In genomic region chr9:1429328-1429727, GRCh38 we compare ENCODE assay signal across 11 cellular contexts.
DNase-seq lines count a peak whose midpoint lies in the region; ATAC-seq and TF ChIP-seq lines count a peak whose summit lies in the region.
"Had no signal": no experiment of that assay in that cellular context is flagged by ENCODE, and none has a peak within 500 bp of the region (broad histone marks: within the 10 kb centered on the region; RNA-seq: fewer than 3 reads in every experiment).

No MANE protein-coding gene starts in this region.

- no peak for TF ChIP-seq CTCF in activated CD8-positive, alpha-beta T cell treated with anti-CD3 and anti-CD28 coated beads for 36 hours (IDR thresholded peaks at IDR 0.05)
- peak; percentile 7 for TF ChIP-seq CTCF in fibroblast of the aortic adventitia (IDR thresholded peaks at IDR 0.05; ENCODE audit: insufficient read depth, low read length)

- H3K9me3 Mint-ChIP-seq in activated CD8-positive, alpha-beta T cell treated with anti-CD3 and anti-CD28 coated beads for 36 hours: no peaks in the 10 kb centered on the region
- H3K9me3 Mint-ChIP-seq in activated CD8-positive, alpha-beta T cell treated with anti-CD3 and anti-CD28 coated beads, Interleukin-2, amount 10 ng/mL, durations not matched to agents 7 days and 5 days (ENCODE audit: insufficient read depth): no peaks in the 10 kb centered on the region
- H3K9me3 Mint-ChIP-seq: memory B cell had no signal

- H3K36me3 Mint-ChIP-seq in activated CD8-positive, alpha-beta T cell treated with anti-CD3 and anti-CD28 coated beads for 36 hours (ENCODE audit: low read depth): no peaks in the 10 kb centered on the region
- no peaks in the 10 kb centered on the region for H3K36me3 Mint-ChIP-seq in activated CD8-positive, alpha-beta T cell treated with anti-CD3 and anti-CD28 coated beads, Interleukin-2, amount 10 ng/mL, durations not matched to agents 7 days and 5 days (ENCODE audit: low read depth)
- H3K36me3 Mint-ChIP-seq: memory B cell had no signal

- POLR2A ChIA-PET in activated CD8-positive, alpha-beta T cell treated with anti-CD3 and anti-CD28 coated beads for 36 hours (lab: Charles Lee): no interaction called here
- POLR2A ChIA-PET in activated CD8-positive, alpha-beta T cell treated with anti-CD3 and anti-CD28 coated beads, Interleukin-2, amount 10 ng/mL, durations not matched to agents 7 days and 5 days (lab: Charles Lee): no interaction called here

- H3K4me3 Mint-ChIP-seq in activated CD8-positive, alpha-beta T cell treated with anti-CD3 and anti-CD28 coated beads for 36 hours: no peak overlapping the region
- no peak overlapping the region for H3K4me3 Mint-ChIP-seq in activated CD8-positive, alpha-beta T cell treated with anti-CD3 and anti-CD28 coated beads, Interleukin-2, amount 10 ng/mL, durations not matched to agents 7 days and 5 days
- H3K4me3 Mint-ChIP-seq: memory B cell had no signal

- H3K4me1 Mint-ChIP-seq in activated CD8-positive, alpha-beta T cell treated with anti-CD3 and anti-CD28 coated beads for 36 hours (ENCODE audit: low read depth): no peaks in the 10 kb centered on the region
- no peaks in the 10 kb centered on the region for H3K4me1 Mint-ChIP-seq in activated CD8-positive, alpha-beta T cell treated with anti-CD3 and anti-CD28 coated beads, Interleukin-2, amount 10 ng/mL, durations not matched to agents 7 days and 5 days (ENCODE audit: low read depth)
- H3K4me1 Mint-ChIP-seq: memory B cell had no signal

- CTCF ChIA-PET in activated CD8-positive, alpha-beta T cell treated with anti-CD3 and anti-CD28 coated beads for 36 hours (lab: Charles Lee): interaction anchor here (0.5 kb wide), 1 partner anchor 292 kb away, joined by 4 read pairs; no protein-coding TSS in a partner anchor
- CTCF ChIA-PET in activated CD8-positive, alpha-beta T cell treated with anti-CD3 and anti-CD28 coated beads, Interleukin-2, amount 10 ng/mL, durations not matched to agents 7 days and 5 days (lab: Charles Lee): no interaction called here

- H3K4me3 ChIP-seq in fibroblast of the aortic adventitia (ENCODE audit: low read depth, low read length): no peak overlapping the region
- H3K4me3 ChIP-seq: tibial nerve had no signal

- H3K27ac Mint-ChIP-seq in activated CD8-positive, alpha-beta T cell treated with anti-CD3 and anti-CD28 coated beads for 36 hours: no peak overlapping the region
- H3K27ac Mint-ChIP-seq in activated CD8-positive, alpha-beta T cell treated with anti-CD3 and anti-CD28 coated beads, Interleukin-2, amount 10 ng/mL, durations not matched to agents 7 days and 5 days: no peak overlapping the region
- H3K27ac Mint-ChIP-seq: memory B cell had no signal

- peak; percentile 3 for DNase-seq in activated CD8-positive, alpha-beta T cell treated with anti-CD3 and anti-CD28 coated beads for 36 hours
- DNase-seq in activated CD8-positive, alpha-beta T cell treated with anti-CD3 and anti-CD28 coated beads, Interleukin-2, amount 10 ng/mL, durations not matched to agents 7 days and 5 days: no peak
- DNase-seq in NCI-H2171 (lab: John Stamatoyannopoulos, UW): peak; percentile 19
- no peak for DNase-seq in fibroblast of the aortic adventitia (ENCODE audit: low read depth)
- DNase-seq in sciatic nerve (ENCODE audit: low spot score): peak; percentile 59
- DNase-seq: cortex of kidney had no signal

- no peak for ATAC-seq in activated CD8-positive, alpha-beta T cell treated with anti-CD3 and anti-CD28 coated beads for 36 hours
- no peak for ATAC-seq in activated CD8-positive, alpha-beta T cell treated with anti-CD3 and anti-CD28 coated beads, Interleukin-2, amount 10 ng/mL, durations not matched to agents 7 days and 5 days
- ATAC-seq in sciatic nerve (peak; percentile 68), GM18520 (IDR thresholded peaks at IDR 0.05; ENCODE audit: unreplicated experiment) (no peak), HG03139 (IDR thresholded peaks at IDR 0.05; ENCODE audit: unreplicated experiment) (no peak), GM18519 (IDR thresholded peaks at IDR 0.05; ENCODE audit: low FRiP score, unreplicated experiment) (no peak)

- peaks cover 2% of the 10 kb centered on the region for H3K27me3 Mint-ChIP-seq in activated CD8-positive, alpha-beta T cell treated with anti-CD3 and anti-CD28 coated beads for 36 hours
- H3K27me3 Mint-ChIP-seq in activated CD8-positive, alpha-beta T cell treated with anti-CD3 and anti-CD28 coated beads, Interleukin-2, amount 10 ng/mL, durations not matched to agents 7 days and 5 days (ENCODE audit: low read depth): no peaks in the 10 kb centered on the region

- intact Hi-C loops in activated CD8-positive, alpha-beta T cell treated with anti-CD3 and anti-CD28 coated beads for 36 hours (cut with micrococcal nuclease): no loop called here
- intact Hi-C loops in sciatic nerve (cut with DNase I): no loop called here

Comparison
In these comparisons a context has a peak if more than half of its experiments do, and no peak if none do; other contexts are left out.
1. DNase-seq: peak in activated CD8-positive, alpha-beta T cell treated with anti-CD3 and anti-CD28 coated beads for 36 hours (single experiment), NCI-H2171 (single experiment) and sciatic nerve (single experiment); none in activated CD8-positive, alpha-beta T cell treated with anti-CD3 and anti-CD28 coated beads, Interleukin-2, amount 10 ng/mL, durations not matched to agents 7 days and 5 days (single experiment) and fibroblast of the aortic adventitia (single experiment).